9 cellular contexts compared by ENCODE assay signal in genomic region chr10:97792058-97792721, GRCh38. TPM values are rescaled to one million over a fixed set of nuclear protein-coding genes. Genes with fewer than 3 reads are reported as not detected.
A peak's percentile ranks its signal among the peaks of the same experiment; 100 is the strongest.
DNase-seq lines count a peak whose midpoint lies in the region; ATAC-seq, FAIRE-seq and TF ChIP-seq lines count a peak whose summit lies in the region.
"Had no signal": no experiment of that assay in that cellular context is flagged by ENCODE, and none has a peak within 500 bp of the region (broad histone marks: within the 10 kb centered on the region; RNA-seq: fewer than 3 reads in every experiment).

No MANE protein-coding gene starts in this region.

- peak; percentile 53 for ATAC-seq in activated T-helper 17 cell treated with anti-CD3 and anti-CD28 coated beads, Interleukin-2, amount 50 U/mL, for 72 hours (replicated peaks)
- no peak for ATAC-seq in HG02678 (IDR thresholded peaks at IDR 0.05; ENCODE audit: unreplicated experiment)

- FAIRE-seq in RCC 7860 (lab: Jason Lieb, UNC) = no peak

- DNase-seq in GM12865 (ENCODE audit: low read depth) = peak; percentile 57
- DNase-seq in HuH-7 (ENCODE audit: low spot score) = peak; percentile 77
- DNase-seq in RCC 7860 (ENCODE audit: low spot score) = peak; percentile 33
- peak; percentile 53 for DNase-seq in fibroblast of peridontal ligament (ENCODE audit: extremely low read depth)
- DNase-seq in superior temporal gyrus (ENCODE audit: extremely low spot score) = peak; percentile 79

- H3K4me1 Mint-ChIP-seq in activated T-helper 17 cell treated with anti-CD3 and anti-CD28 coated beads, Interleukin-2, amount 50 U/mL, for 72 hours = peaks cover 7% of the 10 kb centered on the region

- no peaks in the 10 kb centered on the region for H3K27me3 Mint-ChIP-seq in activated T-helper 17 cell treated with anti-CD3 and anti-CD28 coated beads, Interleukin-2, amount 50 U/mL, for 72 hours

- H3K9me3 Mint-ChIP-seq in activated T-helper 17 cell treated with anti-CD3 and anti-CD28 coated beads, Interleukin-2, amount 50 U/mL, for 72 hours = peaks cover 5% of the 10 kb centered on the region

- H3K27ac ChIP-seq in neutrophil = no peak overlapping the region
- H3K27ac ChIP-seq: epithelial cell of prostate had no signal

- no peaks in the 10 kb centered on the region for H3K36me3 ChIP-seq in neutrophil

- H3K36me3 Mint-ChIP-seq in activated T-helper 17 cell treated with anti-CD3 and anti-CD28 coated beads, Interleukin-2, amount 50 U/mL, for 72 hours (ENCODE audit: low read depth) = no peaks in the 10 kb centered on the region

- H3K27me3 ChIP-seq in neutrophil = peaks cover 71% of the 10 kb centered on the region

- no peaks in the 10 kb centered on the region for H3K4me1 ChIP-seq in neutrophil (ENCODE audit: control insufficient read depth in 1 of 2, insufficient read depth in 1 of 2, low read depth in 1 of 2, low read length in 1 of 2)

- peak; percentile 96 for TF ChIP-seq CTCF in GM12865 (IDR thresholded peaks at IDR 0.05; ENCODE audit: insufficient read depth, low read depth, low read length, missing control alignments)
- peak; percentile 33 for TF ChIP-seq CTCF in neutrophil (IDR thresholded peaks at IDR 0.05)

- H3K4me3 ChIP-seq in GM12865 (ENCODE audit: low read depth, low read length) = no peak overlapping the region
- H3K4me3 ChIP-seq in neutrophil (ENCODE audit: low read depth in 1 of 2, low read length in 1 of 2) = no peak overlapping the region

- H3K27ac Mint-ChIP-seq in activated T-helper 17 cell treated with anti-CD3 and anti-CD28 coated beads, Interleukin-2, amount 50 U/mL, for 72 hours = peak overlapping the region; percentile 62

- H3K9me3 ChIP-seq in neutrophil = no peaks in the 10 kb centered on the region

- no peak overlapping the region for H3K4me3 Mint-ChIP-seq in activated T-helper 17 cell treated with anti-CD3 and anti-CD28 coated beads, Interleukin-2, amount 50 U/mL, for 72 hours

RNA-seq across cellular contexts. Expression of gene SFRP5, which starts 20.4 kb away (rescaled TPM):
- not detected for total RNA-seq in activated T-helper 17 cell treated with anti-CD3 and anti-CD28 coated beads, Interleukin-2, amount 50 U/mL, for 72 hours

RNA-seq across cellular contexts. Expression of gene ZFYVE27, which starts 55.3 kb away (rescaled TPM):
- 10 to 100 TPM; 31.1 to 36.8 TPM for total RNA-seq in activated T-helper 17 cell treated with anti-CD3 and anti-CD28 coated beads, Interleukin-2, amount 50 U/mL, for 72 hours

RNA-seq across cellular contexts. Expression of gene GOLGA7B, which starts 57.5 kb away (rescaled TPM):
- total RNA-seq in activated T-helper 17 cell treated with anti-CD3 and anti-CD28 coated beads, Interleukin-2, amount 50 U/mL, for 72 hours = 1 to 10 TPM; 5.8 to 8.2 TPM
